8 cellular contexts compared by ENCODE assay signal in the genomic region with DNA sequence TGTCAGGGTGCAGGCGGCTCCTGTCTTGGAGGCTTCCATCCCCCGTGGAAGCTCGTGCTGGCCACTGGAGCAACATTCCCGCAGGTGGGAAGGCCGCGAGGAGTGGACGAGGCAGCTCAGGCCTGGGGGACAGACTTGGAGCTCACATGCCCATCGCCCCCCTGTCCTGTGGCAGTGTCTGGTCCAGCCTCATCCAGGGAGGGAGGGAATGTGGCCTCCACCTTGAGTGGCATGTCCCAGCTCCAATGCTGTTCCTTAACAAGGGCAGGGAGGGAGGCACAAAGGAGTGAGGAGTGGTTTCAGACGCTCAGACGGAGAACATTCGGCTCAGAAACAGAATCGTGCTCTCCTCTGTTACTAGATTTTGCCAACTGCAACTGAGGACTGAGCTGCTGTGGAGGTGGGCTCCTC.
DNase-seq lines count a peak whose midpoint lies in the region; ATAC-seq, FAIRE-seq and TF ChIP-seq lines count a peak whose summit lies in the region.

No MANE protein-coding gene starts in this region.

- peaks cover 47% of the 10 kb centered on the region for H3K36me3 Mint-ChIP-seq in activated naive CD4-positive, alpha-beta T cell treated with anti-CD3 and anti-CD28 coated beads, Interleukin-2, amount 10 ng/mL, durations not matched to agents 7 days and 5 days
- H3K36me3 Mint-ChIP-seq in effector memory CD8-positive, alpha-beta T cell (ENCODE audit: insufficient read depth): peaks cover 10% of the 10 kb centered on the region

- H3K27ac Mint-ChIP-seq in activated naive CD4-positive, alpha-beta T cell treated with anti-CD3 and anti-CD28 coated beads, Interleukin-2, amount 10 ng/mL, durations not matched to agents 7 days and 5 days: peak overlapping the region; percentile 94
- H3K27ac Mint-ChIP-seq in effector memory CD8-positive, alpha-beta T cell: peak overlapping the region; percentile 91 to 94

- no peak for TF ChIP-seq CTCF in tibial artery (IDR thresholded peaks at IDR 0.05)

- H3K4me1 Mint-ChIP-seq in activated naive CD4-positive, alpha-beta T cell treated with anti-CD3 and anti-CD28 coated beads, Interleukin-2, amount 10 ng/mL, durations not matched to agents 7 days and 5 days: peaks cover 80% of the 10 kb centered on the region
- peaks cover 21% of the 10 kb centered on the region in 2 donors for H3K4me1 Mint-ChIP-seq in effector memory CD8-positive, alpha-beta T cell (ENCODE audit: low read depth in 2 of 2)

- H3K4me3 ChIP-seq in mesodermal cell (ENCODE audit: extremely low read depth, insufficient read depth, low read length, poor library complexity, severe bottlenecking) (peak overlapping the region; percentile 9), tibial artery (peak overlapping the region; percentile 49 to 65)

- DNase-seq in activated naive CD4-positive, alpha-beta T cell treated with anti-CD3 and anti-CD28 coated beads, Interleukin-2, amount 10 ng/mL, durations not matched to agents 7 days and 5 days: no peak
- no peak for DNase-seq in activated naive CD4-positive, alpha-beta T cell treated with anti-CD3 and anti-CD28 coated beads, Interleukin-2, amount 50 U/mL, for 16 hours
- DNase-seq in RCC 7860 (ENCODE audit: low spot score): peak; percentile 27
- DNase-seq in effector memory CD8-positive, alpha-beta T cell: no peak
- DNase-seq in tibial artery: peak in 1 of 2 donors; percentile 78
- DNase-seq in activated effector memory CD4-positive, alpha-beta T cell treated with anti-CD3 and anti-CD28 coated beads, Interleukin-2, amount 50 U/mL, for 16 hours: no peak

- H3K9me3 Mint-ChIP-seq in activated naive CD4-positive, alpha-beta T cell treated with anti-CD3 and anti-CD28 coated beads, Interleukin-2, amount 10 ng/mL, durations not matched to agents 7 days and 5 days: no peaks in the 10 kb centered on the region
- no peaks in the 10 kb centered on the region for H3K9me3 Mint-ChIP-seq in effector memory CD8-positive, alpha-beta T cell

- ATAC-seq in effector memory CD8-positive, alpha-beta T cell (replicated peaks): no peak
- no peak for ATAC-seq in HG03175 (IDR thresholded peaks at IDR 0.05; ENCODE audit: unreplicated experiment)

- H3K4me1 ChIP-seq in mesodermal cell (ENCODE audit: control insufficient read depth, insufficient read depth, low read length, poor library complexity, severe bottlenecking): peaks cover 19% of the 10 kb centered on the region
- H3K4me1 ChIP-seq in tibial artery: peaks cover 0 to 16% (median 13%) of the 10 kb centered on the region in 4 donors

- peak overlapping the region; percentile 94 for H3K27ac ChIP-seq in mesodermal cell (ENCODE audit: low read depth, low read length, severe bottlenecking)
- H3K27ac ChIP-seq in tibial artery: peak overlapping the region; percentile 78 to 82

- H3K9me3 ChIP-seq in mesodermal cell (ENCODE audit: control insufficient read depth, low read length) (no peaks in the 10 kb centered on the region), tibial artery (no peaks in the 10 kb centered on the region)

- H3K36me3 ChIP-seq in mesodermal cell (ENCODE audit: control insufficient read depth, insufficient read depth, low read length) (peaks cover 6% of the 10 kb centered on the region), tibial artery (peaks cover 0 to 12% (median 0%) of the 10 kb centered on the region in 3 donors)

- H3K27me3 Mint-ChIP-seq in activated naive CD4-positive, alpha-beta T cell treated with anti-CD3 and anti-CD28 coated beads, Interleukin-2, amount 10 ng/mL, durations not matched to agents 7 days and 5 days: no peaks in the 10 kb centered on the region
- H3K27me3 Mint-ChIP-seq in effector memory CD8-positive, alpha-beta T cell: no peaks in the 10 kb centered on the region

- intact Hi-C loops in tibial artery (cut with DNase I; ENCODE audit: low total_unique reads): no loop called here

- peak overlapping the region; percentile 62 for H3K4me3 Mint-ChIP-seq in activated naive CD4-positive, alpha-beta T cell treated with anti-CD3 and anti-CD28 coated beads, Interleukin-2, amount 10 ng/mL, durations not matched to agents 7 days and 5 days
- peak overlapping the region; percentile 81 to 87 for H3K4me3 Mint-ChIP-seq in effector memory CD8-positive, alpha-beta T cell

- H3K27me3 ChIP-seq in tibial artery: no peaks in the 10 kb centered on the region

- CTCF ChIA-PET in activated naive CD4-positive, alpha-beta T cell treated with anti-CD3 and anti-CD28 coated beads, Interleukin-2, amount 10 ng/mL, durations not matched to agents 7 days and 5 days (lab: Charles Lee): interaction anchor here (0.6 to 2.3 kb wide), 5 partner anchors 15 to 67 kb away, joined by 3 to 10 read pairs (median 7); no protein-coding TSS in a partner anchor

- 71 to 76% methylated on average over 12 of the region's 12 CpGs for WGBS in mesodermal cell (ENCODE audit: insufficient coverage in 2 of 2), 2 experiments

- FAIRE-seq in RCC 7860 (lab: Jason Lieb, UNC): no peak
